In the genomic region with DNA sequence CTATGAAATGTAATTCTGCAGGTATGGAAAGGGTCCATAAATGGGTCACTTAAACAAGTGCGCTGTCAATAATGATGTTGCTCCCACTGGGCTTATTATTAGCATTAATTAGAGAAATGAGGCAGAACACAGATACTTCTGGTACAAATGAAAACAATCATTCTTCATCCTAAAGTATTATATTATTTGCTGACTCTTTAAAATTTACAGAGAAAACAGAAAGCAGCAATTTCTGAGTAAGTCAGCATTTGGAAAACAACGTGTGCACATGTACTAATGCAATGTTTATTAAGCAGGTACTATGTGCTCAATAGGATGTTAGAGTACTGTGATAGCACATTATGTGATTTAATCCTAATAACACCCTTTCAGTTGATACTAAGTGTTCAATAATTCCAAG, we compare ENCODE assay signal across 38 cellular contexts. TPM values are rescaled to one million over a fixed set of nuclear protein-coding genes. Genes with fewer than 3 reads are reported as not detected.
"Had no signal": no experiment of that assay in that cellular context is flagged by ENCODE, and none has a peak within 500 bp of the region (broad histone marks: within the 10 kb centered on the region; RNA-seq: fewer than 3 reads in every experiment).

No MANE protein-coding gene starts in this region.

- H3K4me3 ChIP-seq: adrenal gland, ascending aorta, body of pancreas, breast epithelium, cardiac muscle cell had no signal

- ATAC-seq: activated naive CD4-positive, alpha-beta T cell treated with anti-CD3 and anti-CD28 coated beads, Interleukin-2, amount 50 U/mL, for 72 hours; activated naive CD8-positive, alpha-beta T cell treated with anti-CD3 and anti-CD28 coated beads, Interleukin-2, amount 50 U/mL, for 24 hours; activated T-cell treated with anti-CD3 and anti-CD28 coated beads, Interleukin-2, amount 50 U/mL, for 4 hours; activated T-cell treated with anti-CD3 and anti-CD28 coated beads, Interleukin-2, amount 50 U/mL, for 72 hours; activated T-helper 17 cell treated with anti-CD3 and anti-CD28 coated beads, Interleukin-2, amount 50 U/mL, for 72 hours; body of pancreas had no signal

- DNase-seq: activated effector memory CD4-positive, alpha-beta T cell treated with anti-CD3 and anti-CD28 coated beads, Interleukin-2, amount 50 U/mL, for 16 hours; activated effector memory CD4-positive, alpha-beta T cell treated with Interleukin-2 at 50 U/mL for 16 hours; activated gamma-delta T cell; activated gamma-delta T cell treated with Interleukin-2 at 50 U/mL for 16 hours; activated naive CD4-positive, alpha-beta T cell; activated naive CD4-positive, alpha-beta T cell treated with anti-CD3 and anti-CD28 coated beads for 36 hours; activated naive CD4-positive, alpha-beta T cell treated with anti-CD3 and anti-CD28 coated beads, Interleukin-2, amount 10 ng/mL, durations not matched to agents 7 days and 5 days; activated naive CD4-positive, alpha-beta T cell treated with anti-CD3 and anti-CD28 coated beads, Interleukin-2, amount 50 U/mL, for 16 hours; activated naive CD4-positive, alpha-beta T cell treated with Interleukin-2 at 50 U/mL for 16 hours; activated naive CD8-positive, alpha-beta T cell treated with anti-CD3 and anti-CD28 coated beads for 36 hours; activated naive CD8-positive, alpha-beta T cell treated with anti-CD3 and anti-CD28 coated beads, Interleukin-2, amount 10 ng/mL, durations not matched to agents 7 days and 5 days; activated naive CD8-positive, alpha-beta T cell treated with anti-CD3 and anti-CD28 coated beads, Interleukin-2, amount 50 U/mL, for 24 hours; activated T-cell treated with anti-CD3 and anti-CD28 coated beads, Interleukin-2, amount 50 U/mL, for 1 hour; activated T-cell treated with anti-CD3 and anti-CD28 coated beads, Interleukin-2, amount 50 U/mL, for 24 hours; activated T-cell treated with anti-CD3 and anti-CD28 coated beads, Interleukin-2, amount 50 U/mL, for 4 hours; activated T-cell treated with anti-CD3 and anti-CD28 coated beads, Interleukin-2, amount 50 U/mL, for 48 hours; activated T-cell treated with anti-CD3 and anti-CD28 coated beads, Interleukin-2, amount 50 U/mL, for 72 hours; adrenal gland; amniotic stem cell; amygdala; anterior cingulate cortex; aorta; body of pancreas; brain microvascular endothelial cell; caudate nucleus; central memory CD4-positive, alpha-beta T cell; cerebellar nuclear complex had no signal

- FAIRE-seq: astrocyte, bronchial epithelial cell had no signal

- H3K36me3 ChIP-seq: adrenal gland, brain microvascular endothelial cell, cardiac muscle cell had no signal

- H3K9me3 ChIP-seq: body of pancreas had no signal

- H3K27ac ChIP-seq: adrenal gland, ascending aorta, body of pancreas, brain microvascular endothelial cell, breast epithelium, cardiac muscle cell had no signal

- H3K27me3 ChIP-seq: adrenal gland, ascending aorta, body of pancreas, brain microvascular endothelial cell, breast epithelium, cardiac muscle cell had no signal

- H3K4me1 ChIP-seq: adrenal gland, ascending aorta, body of pancreas, breast epithelium had no signal

RNA-seq across cellular contexts. Expression of gene ZNF676, which starts 2.4 kb away (rescaled TPM):
- total RNA-seq: activated naive CD4-positive, alpha-beta T cell treated with anti-CD3 and anti-CD28 coated beads for 36 hours; activated naive CD4-positive, alpha-beta T cell treated with anti-CD3 and anti-CD28 coated beads, Interleukin-2, amount 50 U/mL, for 72 hours; activated naive CD8-positive, alpha-beta T cell treated with anti-CD3 and anti-CD28 coated beads for 36 hours; activated naive CD8-positive, alpha-beta T cell treated with anti-CD3 and anti-CD28 coated beads, Interleukin-2, amount 10 ng/mL, durations not matched to agents 7 days and 5 days; activated T-cell treated with anti-CD3 and anti-CD28 coated beads, Interleukin-2, amount 50 U/mL, for 4 hours; activated T-cell treated with anti-CD3 and anti-CD28 coated beads, Interleukin-2, amount 50 U/mL, for 72 hours; activated T-helper 1 cell treated with anti-CD3 and anti-CD28 coated beads, Interleukin-12 subunit alpha, Interleukin-12 subunit beta, Interleukin-2, Interleukin-4 antibody, amounts not matched to agents 30 ng/mL and 10 ng/mL and 1 ng/mL, durations not matched to agents 14 hours and 24 hours and 36 hours; activated T-helper 17 cell treated with anti-CD3 and anti-CD28 coated beads, Interleukin-2, amount 50 U/mL, for 72 hours; activated T-helper 2 cell treated with anti-CD3 and anti-CD28 coated beads, Interferon-gamma antibody, Interleukin-2, Interleukin-4, amounts not matched to agents 10 μg/mL and 5 μg/mL and 100 μg/mL, durations not matched to agents 14 hours and 24 hours and 36 hours; cardiac muscle cell; cerebellum; chondrocyte had no signal
- polyA plus RNA-seq: cardiac muscle cell had no signal
